Comparison of ENCODE assay signal across 8 cellular contexts in genomic region chr7:149623262-149623997, GRCh38.
DNase-seq lines count a peak whose midpoint lies in the region; ATAC-seq, FAIRE-seq and TF ChIP-seq lines count a peak whose summit lies in the region.
"Not testable (repeated sequence)": the region's sequence is repeated elsewhere in the genome, so short reads cannot be mapped to it uniquely, and the experiment has no call there.

No MANE protein-coding gene starts in this region.

- H3K4ac ChIP-seq in neuronal stem cell (ENCODE audit: low read length), result not testable (repeated sequence)

- not testable (repeated sequence) for H2BK12ac ChIP-seq in neuronal stem cell (ENCODE audit: low read length)

- not testable (repeated sequence) for BruUV-seq in Panc1 (replicated peaks; lab: Mats Ljungman, UMichigan); endothelial cell of umbilical vein (replicated peaks; lab: Mats Ljungman, UMichigan)

- H3K4me3 ChIP-seq in Panc1 (ENCODE audit: low read depth in 2 of 2, low read length in 2 of 2) (peak overlapping the region; percentile 98 to 99), endothelial cell of umbilical vein (replicated peaks in 1 of 3; ENCODE audit: insufficient read depth in 1 of 3, low read depth in 1 of 3, low read length in 3 of 3) (peak overlapping the region; percentile 76 to 90 (median 89)), iPS-20b (ENCODE audit: low read length) (peak overlapping the region; percentile 88), neuronal stem cell (ENCODE audit: low read length in 2 of 2) (peak overlapping the region; percentile 91 to 96), subcutaneous abdominal adipose tissue (ENCODE audit: low read depth in 1 of 5, low read length in 5 of 5) (peak overlapping the region; percentile 70 to 98 (median 85))

- CTCF ChIA-PET in CD4-positive, alpha-beta T cell (lab: Charles Lee), result interaction anchor here (1.0 to 2.3 kb wide), 7 partner anchors 15 to 1405 kb away, joined by 3 to 8 read pairs (median 7); partner anchors contain the start of genes ABCB8, ZNF282 and ZNF783
- CTCF ChIA-PET in Panc1 (lab: Charles Lee), result not testable (repeated sequence)
- CTCF ChIA-PET in activated naive CD4-positive, alpha-beta T cell treated with anti-CD3 and anti-CD28 coated beads, Interleukin-2, amount 10 ng/mL, durations not matched to agents 7 days and 5 days (lab: Charles Lee), result interaction anchor here (1.0 to 2.0 kb wide), 6 partner anchors 18 to 361 kb away, joined by 3 to 6 read pairs (median 4); partner anchors contain the start of genes ZNF777 and ZNF783
- CTCF ChIA-PET in endothelial cell of umbilical vein (lab: Charles Lee), result interaction anchor here (0.6 to 2.6 kb wide), 3 partner anchors 119 to 168 kb away, joined by 4 to 8 read pairs (median 5); no protein-coding TSS in a partner anchor

- H3K36me3 ChIP-seq in Panc1 (ENCODE audit: control insufficient read depth, insufficient read depth, low read length), result not testable (repeated sequence)
- peaks cover 11 to 16% of the 10 kb centered on the region in 2 experiments for H3K36me3 ChIP-seq in endothelial cell of umbilical vein (ENCODE audit: control insufficient read depth in 2 of 2, extremely low read depth in 1 of 2, insufficient read depth in 2 of 2, low read length in 2 of 2)
- H3K36me3 ChIP-seq in iPS-20b (ENCODE audit: insufficient read depth, low read depth, low read length), result peaks cover 26% of the 10 kb centered on the region
- H3K36me3 ChIP-seq in neuronal stem cell (replicated peaks in 1 of 2; ENCODE audit: control insufficient read depth in 2 of 2, insufficient read depth in 2 of 2, low read length in 2 of 2), result peaks cover 17 to 43% of the 10 kb centered on the region in 2 donors
- peaks cover 4 to 33% (median 26%) of the 10 kb centered on the region in 5 donors for H3K36me3 ChIP-seq in subcutaneous abdominal adipose tissue (ENCODE audit: control insufficient read depth in 5 of 5, insufficient read depth in 5 of 5, low read length in 5 of 5)

- in situ Hi-C loops in Panc1 (cut with HindIII; ENCODE audit: low pct_unique_long_range_greater_than_20kb, low sequenced_read_pairs), result not testable (repeated sequence)

- not testable (repeated sequence) for H4K20me1 ChIP-seq in endothelial cell of umbilical vein (replicated peaks; ENCODE audit: control insufficient read depth, extremely low read depth, insufficient read depth, low read length)

- H3K4me1 ChIP-seq in Panc1 (ENCODE audit: control insufficient read depth, insufficient read depth, low read length); endothelial cell of umbilical vein (ENCODE audit: control insufficient read depth, extremely low read depth, insufficient read depth, low read length); iPS-20b (ENCODE audit: insufficient read depth, low read length): not testable (repeated sequence)
- H3K4me1 ChIP-seq in neuronal stem cell (ENCODE audit: control insufficient read depth in 2 of 2, insufficient read depth in 1 of 2, low read depth in 1 of 2, low read length in 2 of 2), result peaks cover 6 to 11% of the 10 kb centered on the region in 2 donors
- H3K4me1 ChIP-seq in subcutaneous abdominal adipose tissue (ENCODE audit: control insufficient read depth in 5 of 5, insufficient read depth in 5 of 5, low read length in 5 of 5), result peaks cover 2 to 43% (median 33%) of the 10 kb centered on the region in 5 donors

- not testable (repeated sequence) for H3K9me1 ChIP-seq in endothelial cell of umbilical vein (replicated peaks; ENCODE audit: control insufficient read depth, extremely low read depth, insufficient read depth, low read length)

- H3K14ac ChIP-seq in neuronal stem cell (ENCODE audit: low read length), result peak overlapping the region; percentile 99

- peak overlapping the region; percentile 70 for H3K27ac Mint-ChIP-seq in CD4-positive, alpha-beta T cell
- peak overlapping the region; percentile 91 for H3K27ac Mint-ChIP-seq in activated naive CD4-positive, alpha-beta T cell treated with anti-CD3 and anti-CD28 coated beads, Interleukin-2, amount 10 ng/mL, durations not matched to agents 7 days and 5 days

- H3K79me2 ChIP-seq in endothelial cell of umbilical vein (ENCODE audit: control insufficient read depth, insufficient read depth, low read length), result peaks cover 33% of the 10 kb centered on the region

- H3K9me3 Mint-ChIP-seq in CD4-positive, alpha-beta T cell; activated naive CD4-positive, alpha-beta T cell treated with anti-CD3 and anti-CD28 coated beads, Interleukin-2, amount 10 ng/mL, durations not matched to agents 7 days and 5 days: not testable (repeated sequence)

- peaks cover 55% of the 10 kb centered on the region for H3K36me3 Mint-ChIP-seq in CD4-positive, alpha-beta T cell (ENCODE audit: low read depth)
- H3K36me3 Mint-ChIP-seq in activated naive CD4-positive, alpha-beta T cell treated with anti-CD3 and anti-CD28 coated beads, Interleukin-2, amount 10 ng/mL, durations not matched to agents 7 days and 5 days, result peaks cover 37% of the 10 kb centered on the region

- not testable (repeated sequence) for TF ChIP-seq CTCF in CD4-positive, alpha-beta T cell (IDR thresholded peaks at IDR 0.05); Panc1 (IDR thresholded peaks at IDR 0.05); endothelial cell of umbilical vein (IDR thresholded peaks at IDR 0.05; ENCODE audit: extremely low read depth in 1 of 2, insufficient read depth in 1 of 2, low read depth in 1 of 2, low read length in 2 of 2)

- not testable (repeated sequence) for H2AFZ ChIP-seq in endothelial cell of umbilical vein (ENCODE audit: low read depth, low read length)
- peak overlapping the region; percentile 98 for H2AFZ ChIP-seq in neuronal stem cell (ENCODE audit: low read length)

- H4K8ac ChIP-seq in neuronal stem cell (ENCODE audit: low read depth, low read length), result not testable (repeated sequence)

- peaks cover 40% of the 10 kb centered on the region for H3K4me1 Mint-ChIP-seq in CD4-positive, alpha-beta T cell (ENCODE audit: low read depth)
- peaks cover 42% of the 10 kb centered on the region for H3K4me1 Mint-ChIP-seq in activated naive CD4-positive, alpha-beta T cell treated with anti-CD3 and anti-CD28 coated beads, Interleukin-2, amount 10 ng/mL, durations not matched to agents 7 days and 5 days

- not testable (repeated sequence) for H2BK5ac ChIP-seq in neuronal stem cell (ENCODE audit: low read length)

- intact Hi-C loops in CD4-positive, alpha-beta T cell (cut with DNase I, micrococcal nuclease), result loop anchor here (5.0 to 10.0 kb wide), 2 partner anchors 119 to 361 kb away; partner anchors contain the start of gene ZNF783 (in 1 of the 2)
- intact Hi-C loops in Panc1 (cut with micrococcal nuclease; ENCODE audit: unreplicated experiment), result not testable (repeated sequence)
- intact Hi-C loops in endothelial cell of umbilical vein (cut with micrococcal nuclease), result loop anchor here (10.0 kb wide), 2 partner anchors 339 to 429 kb away; partner anchors contain the start of gene ZNF282

- peak overlapping the region; percentile 58 for H3K9ac ChIP-seq in endothelial cell of umbilical vein (replicated peaks; ENCODE audit: extremely low read depth, insufficient read depth, low read length)
- peak overlapping the region; percentile 60; the same call in 1 of the 2 replicates for H3K9ac ChIP-seq in iPS-20b (ENCODE audit: low read depth, low read length)
- H3K9ac ChIP-seq in neuronal stem cell (ENCODE audit: low read depth, low read length, poor library complexity), result peak overlapping the region; percentile 91
- H3K9ac ChIP-seq in subcutaneous abdominal adipose tissue (ENCODE audit: low read length in 5 of 5), result peak overlapping the region; percentile 62 to 95 (median 94)

- not testable (repeated sequence) for H3K79me1 ChIP-seq in neuronal stem cell (ENCODE audit: low read depth, low read length)

- not testable (repeated sequence) for DNase-seq in CD4-positive, alpha-beta T cell; Panc1 (ENCODE audit: low read depth, low spot score); activated naive CD4-positive, alpha-beta T cell treated with anti-CD3 and anti-CD28 coated beads, Interleukin-2, amount 10 ng/mL, durations not matched to agents 7 days and 5 days; neuronal stem cell (ENCODE audit: low spot score)
- DNase-seq in HUDEP-2 (lab: John Stamatoyannopoulos, UW; ENCODE audit: unreplicated experiment in 76 of 76) (peak in 50 of 76 experiments; percentile 3 to 63 (median 23)), endothelial cell of umbilical vein (ENCODE audit: low read depth, low spot score) (peak; percentile 46)

- ATAC-seq in CD4-positive, alpha-beta T cell (ENCODE audit: poor library complexity); Panc1: not testable (repeated sequence)

- WGBS in neuronal stem cell (ENCODE audit: extremely low coverage in 2 of 2, insufficient read length in 2 of 2, insufficient replicate concordance in 1 of 2), 2 donors, result no CpG with 5 or more reads among the region's 19 CpGs

- FAIRE-seq in endothelial cell of umbilical vein (lab: Jason Lieb, UNC), result peak; percentile 96

- H3K9me3 ChIP-seq in CD4-positive, alpha-beta T cell (ENCODE audit: control insufficient read depth, low read length); Panc1 (ENCODE audit: control insufficient read depth, insufficient read depth, low read depth, low read length); endothelial cell of umbilical vein (replicated peaks; ENCODE audit: control insufficient read depth, insufficient read depth, low read length); iPS-20b (ENCODE audit: insufficient read depth, low read depth, low read length); neuronal stem cell (replicated peaks in 1 of 2; ENCODE audit: control insufficient read depth in 2 of 2, insufficient read depth in 1 of 2, low read depth in 1 of 2, low read length in 2 of 2); subcutaneous abdominal adipose tissue (ENCODE audit: control insufficient read depth in 5 of 5, low read length in 5 of 5): not testable (repeated sequence)

- H3K27ac ChIP-seq in CD4-positive, alpha-beta T cell (ENCODE audit: low read depth, low read length); iPS-20b (ENCODE audit: low read length); neuronal stem cell (replicated peaks; ENCODE audit: low read length): not testable (repeated sequence)
- H3K27ac ChIP-seq in Panc1 (ENCODE audit: low read length) (peak overlapping the region; percentile 84), endothelial cell of umbilical vein (ENCODE audit: insufficient read depth, low read depth, low read length) (peak overlapping the region; percentile 72), subcutaneous abdominal adipose tissue (ENCODE audit: low read depth, low read length) (peak overlapping the region; percentile 75)

- not testable (repeated sequence) for H3K27me3 Mint-ChIP-seq in CD4-positive, alpha-beta T cell
- peaks cover 28% of the 10 kb centered on the region for H3K27me3 Mint-ChIP-seq in activated naive CD4-positive, alpha-beta T cell treated with anti-CD3 and anti-CD28 coated beads, Interleukin-2, amount 10 ng/mL, durations not matched to agents 7 days and 5 days

- peak overlapping the region; percentile 91 for H3K4me2 ChIP-seq in endothelial cell of umbilical vein (ENCODE audit: insufficient read depth, low read length)
- H3K4me2 ChIP-seq in neuronal stem cell (ENCODE audit: insufficient read depth, low read length, poor library complexity, severe bottlenecking), result peak overlapping the region; percentile 86

- H2BK15ac ChIP-seq in neuronal stem cell (ENCODE audit: low read length), result not testable (repeated sequence)

- POLR2A ChIA-PET in CD4-positive, alpha-beta T cell (lab: Charles Lee), result interaction anchor here (0.7 to 2.0 kb wide), 3 partner anchors 91 to 538 kb away, joined by 3 to 10 read pairs (median 8); a partner anchor contains a TSS
- POLR2A ChIA-PET in Panc1 (lab: Charles Lee), result interaction anchor here (0.8 kb wide), 1 partner anchor 71 kb away, joined by 3 read pairs; no protein-coding TSS in a partner anchor
- POLR2A ChIA-PET in endothelial cell of umbilical vein (lab: Charles Lee), result not testable (repeated sequence)

- not testable (repeated sequence) for H4K91ac ChIP-seq in neuronal stem cell (ENCODE audit: low read depth, low read length, poor library complexity)

- H3K27me3 ChIP-seq in CD4-positive, alpha-beta T cell (ENCODE audit: control insufficient read depth, insufficient read depth, low read length); Panc1 (ENCODE audit: control insufficient read depth, insufficient read depth, low read length); endothelial cell of umbilical vein (ENCODE audit: control insufficient read depth in 2 of 2, insufficient read depth in 2 of 2, low read length in 2 of 2); iPS-20b (ENCODE audit: insufficient read depth, low read length); neuronal stem cell (ENCODE audit: control insufficient read depth in 3 of 3, insufficient read depth in 3 of 3, low read depth in 1 of 3, low read length in 3 of 3); subcutaneous abdominal adipose tissue (ENCODE audit: control insufficient read depth in 5 of 5, insufficient read depth in 4 of 5, low read length in 5 of 5): not testable (repeated sequence)

- TF ChIP-seq POLR2A in endothelial cell of umbilical vein (IDR thresholded peaks at IDR 0.05; ENCODE audit: low read depth, low read length), result not testable (repeated sequence)

- peak overlapping the region; percentile 92 for H3K4me3 Mint-ChIP-seq in CD4-positive, alpha-beta T cell
- H3K4me3 Mint-ChIP-seq in activated naive CD4-positive, alpha-beta T cell treated with anti-CD3 and anti-CD28 coated beads, Interleukin-2, amount 10 ng/mL, durations not matched to agents 7 days and 5 days, result peak overlapping the region; percentile 97

- dilution Hi-C loops in endothelial cell of umbilical vein (cut with MboI; ENCODE audit: extremely low pct_ligation_motif_present, low sequenced_read_pairs), result not testable (repeated sequence)

- not testable (repeated sequence) for H2BK120ac ChIP-seq in neuronal stem cell (ENCODE audit: low read depth, low read length)

- H3K18ac ChIP-seq in neuronal stem cell (ENCODE audit: low read length), result not testable (repeated sequence)

- not testable (repeated sequence) for H3K23ac ChIP-seq in neuronal stem cell (ENCODE audit: low read depth, low read length, poor library complexity)

- H2AK5ac ChIP-seq in neuronal stem cell (ENCODE audit: low read depth, low read length), result peak overlapping the region; percentile 74
